In the genomic region with DNA sequence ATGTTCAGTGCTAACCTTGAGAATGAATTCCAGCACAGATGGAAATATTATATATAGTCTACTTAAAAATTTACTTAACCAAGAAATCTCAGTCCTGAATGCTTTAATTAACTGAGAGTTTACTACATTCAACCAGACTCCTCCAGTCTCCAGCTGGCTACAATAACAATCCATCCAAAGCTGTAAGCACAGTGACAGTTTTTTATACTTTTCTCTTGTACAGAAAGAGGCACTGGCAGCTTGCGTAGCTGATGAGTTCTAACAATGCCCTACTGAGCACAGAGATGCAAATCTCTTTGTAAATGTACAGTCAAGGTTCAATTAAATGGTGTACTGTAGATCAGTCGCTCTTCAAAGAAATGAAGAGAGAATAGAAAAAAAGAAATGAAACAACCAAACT, we compare ENCODE assay signal across 23 cellular contexts.
"Had no signal": no experiment of that assay in that cellular context is flagged by ENCODE, and none has a peak within 500 bp of the region (broad histone marks: within the 10 kb centered on the region; RNA-seq: fewer than 3 reads in every experiment).

No MANE protein-coding gene starts in this region.

- H3K9me3 Mint-ChIP-seq: natural killer cell had no signal

- H3K9me3 ChIP-seq: breast epithelium, tibial nerve had no signal

- H3K4me1 Mint-ChIP-seq: activated naive CD4-positive, alpha-beta T cell treated with anti-CD3 and anti-CD28 coated beads, Interleukin-2, amount 10 ng/mL, durations not matched to agents 7 days and 5 days had no signal

- H3K27me3 ChIP-seq: breast epithelium, tibial nerve had no signal

- H3K4me1 ChIP-seq: breast epithelium had no signal

- ATAC-seq: activated naive CD8-positive, alpha-beta T cell treated with anti-CD3 and anti-CD28 coated beads, Interleukin-2, amount 50 U/mL, for 24 hours; left ventricle myocardium superior; natural killer cell had no signal

- H3K27me3 Mint-ChIP-seq: activated naive CD4-positive, alpha-beta T cell treated with anti-CD3 and anti-CD28 coated beads, Interleukin-2, amount 10 ng/mL, durations not matched to agents 7 days and 5 days; activated naive CD8-positive, alpha-beta T cell treated with anti-CD3 and anti-CD28 coated beads, Interleukin-2, amount 50 U/mL, for 24 hours; progenitor cell of endocrine pancreas had no signal

- H3K27ac ChIP-seq: breast epithelium, tibial nerve, WERI-Rb-1 had no signal

- H3K4me3 Mint-ChIP-seq: activated naive CD4-positive, alpha-beta T cell treated with anti-CD3 and anti-CD28 coated beads, Interleukin-2, amount 10 ng/mL, durations not matched to agents 7 days and 5 days; activated naive CD8-positive, alpha-beta T cell treated with anti-CD3 and anti-CD28 coated beads, Interleukin-2, amount 50 U/mL, for 24 hours; natural killer cell; T-helper 1 cell treated with Interleukin-12 subunit alpha and Interleukin-12 subunit beta and Interleukin-4 antibody, amounts not matched to agents 30 μg/mL and 1 μg/mL, for 36 hours had no signal

- H3K4me3 ChIP-seq: breast epithelium, tibial nerve had no signal

- DNase-seq: activated CD4-positive, alpha-beta T cell treated with anti-CD3 and anti-CD28 coated beads for 1 hour; activated CD8-positive, alpha-beta memory T cell treated with anti-CD3 and anti-CD28 coated beads for 24 hours; activated CD8-positive, alpha-beta memory T cell treated with anti-CD3 and anti-CD28 coated beads, Interleukin-2, amount 50 U/mL, for 48 hours; activated effector memory CD4-positive, alpha-beta T cell treated with Interleukin-2 at 50 U/mL for 16 hours; activated naive CD4-positive, alpha-beta T cell treated with anti-CD3 and anti-CD28 coated beads, Interleukin-2, amount 10 ng/mL, durations not matched to agents 7 days and 5 days; activated naive CD8-positive, alpha-beta T cell treated with anti-CD3 and anti-CD28 coated beads, Interleukin-2, amount 50 U/mL, for 24 hours; activated T-cell treated with anti-CD3 and anti-CD28 coated beads, Interleukin-2, amount 50 U/mL, for 48 hours; aorta; cerebellar nuclear complex; effector CD4-positive, alpha-beta T cell; head of caudate nucleus; kidney glomerular epithelial cell; left ventricle myocardium superior; natural killer cell; nucleus accumbens; stimulated activated CD4-positive, alpha-beta T cell treated with anti-CD3 and anti-CD28 coated beads, Interleukin-1b, Interleukin-23, amount 100 ng/mL, for 48 hours; stimulated activated CD8-positive, alpha-beta memory T cell treated with anti-CD3 and anti-CD28 coated beads, Interleukin-4, amount 100 ng/mL, for 48 hours; stimulated activated naive CD4-positive, alpha-beta T cell treated with Interleukin-2 at 50 U/mL for 16 hours; WERI-Rb-1 had no signal

- H3K36me3 ChIP-seq: breast epithelium had no signal

- H3K27ac Mint-ChIP-seq: activated naive CD4-positive, alpha-beta T cell treated with anti-CD3 and anti-CD28 coated beads, Interleukin-2, amount 10 ng/mL, durations not matched to agents 7 days and 5 days; activated naive CD8-positive, alpha-beta T cell treated with anti-CD3 and anti-CD28 coated beads, Interleukin-2, amount 50 U/mL, for 24 hours; natural killer cell; progenitor cell of endocrine pancreas; T-helper 1 cell treated with Interleukin-12 subunit alpha and Interleukin-12 subunit beta and Interleukin-4 antibody, amounts not matched to agents 30 μg/mL and 1 μg/mL, for 36 hours had no signal
